9 cellular contexts compared by ENCODE assay signal in the genomic region with DNA sequence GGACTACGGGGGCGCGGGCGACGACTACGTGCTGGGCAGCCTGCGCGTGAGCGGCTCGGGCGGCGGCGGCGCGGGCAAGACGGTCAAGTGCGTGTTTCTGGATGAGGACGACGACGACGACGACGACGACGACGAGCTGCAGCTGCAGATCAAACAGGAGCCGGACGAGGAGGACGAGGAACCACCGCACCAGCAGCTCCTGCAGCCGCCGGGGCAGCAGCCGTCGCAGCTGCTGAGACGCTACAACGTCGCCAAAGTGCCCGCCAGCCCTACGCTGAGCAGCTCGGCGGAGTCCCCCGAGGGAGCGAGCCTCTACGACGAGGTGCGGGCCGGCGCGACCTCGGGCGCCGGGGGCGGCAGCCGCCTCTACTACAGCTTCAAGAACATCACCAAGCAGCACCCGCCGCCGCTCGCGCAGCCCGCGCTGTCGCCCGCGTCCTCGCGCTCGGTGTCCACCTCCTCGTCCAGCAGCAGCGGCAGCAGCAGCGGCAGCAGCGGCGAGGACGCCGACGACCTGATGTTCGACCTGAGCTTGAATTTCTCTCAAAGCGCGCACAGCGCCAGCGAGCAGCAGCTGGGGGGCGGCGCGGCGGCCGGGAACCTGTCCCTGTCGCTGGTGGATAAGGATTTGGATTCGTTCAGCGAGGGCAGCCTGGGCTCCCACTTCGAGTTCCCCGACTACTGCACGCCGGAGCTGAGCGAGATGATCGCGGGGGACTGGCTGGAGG. TPM values are rescaled to one million over a fixed set of nuclear protein-coding genes. Genes with fewer than 3 reads are reported as not detected.
DNase-seq lines count a peak whose midpoint lies in the region; TF ChIP-seq lines count a peak whose summit lies in the region.
"Had no signal": no experiment of that assay in that cellular context is flagged by ENCODE, and none has a peak within 500 bp of the region (broad histone marks: within the 10 kb centered on the region; RNA-seq: fewer than 3 reads in every experiment).

No MANE protein-coding gene starts in this region.

- H3K27ac ChIP-seq in left ventricle myocardium inferior (replicated peaks) (no peak overlapping the region), skeletal muscle tissue (ENCODE audit: low read depth, low read length) (no peak overlapping the region)

- peaks cover 99% of the 10 kb centered on the region for H3K27me3 ChIP-seq in left ventricle myocardium inferior (ENCODE audit: low read depth)
- peaks cover 60 to 68% (median 62%) of the 10 kb centered on the region in 3 donors for H3K27me3 ChIP-seq in skeletal muscle tissue (ENCODE audit: control insufficient read depth in 3 of 3, insufficient read depth in 3 of 3, low read length in 3 of 3)
- no peaks in the 10 kb centered on the region for H3K27me3 ChIP-seq in Caco-2 (replicated peaks; ENCODE audit: control insufficient read depth, insufficient read depth, low read length)

- peaks cover 9% of the 10 kb centered on the region for H3K9me3 Mint-ChIP-seq in activated CD4-positive, alpha-beta T cell treated with anti-CD3 and anti-CD28 coated beads, Interleukin-2, amount 10 ng/mL, durations not matched to agents 24 days and 14 days
- no peaks in the 10 kb centered on the region for H3K9me3 Mint-ChIP-seq in Caco-2 (ENCODE audit: unreplicated experiment)

- no peaks in the 10 kb centered on the region for H3K4me1 Mint-ChIP-seq in activated CD4-positive, alpha-beta T cell treated with anti-CD3 and anti-CD28 coated beads, Interleukin-2, amount 10 ng/mL, durations not matched to agents 24 days and 14 days
- H3K4me1 Mint-ChIP-seq in Caco-2 (ENCODE audit: low read depth, unreplicated experiment), result no peaks in the 10 kb centered on the region

- DNase-seq in activated CD4-positive, alpha-beta T cell treated with anti-CD3 and anti-CD28 coated beads, Interleukin-2, amount 10 ng/mL, durations not matched to agents 24 days and 14 days, result peak; percentile 58
- DNase-seq in activated CD4-positive, alpha-beta T cell treated with anti-CD3 and anti-CD28 coated beads for 4 hours, result no peak
- peak; percentile 58 for DNase-seq in NCI-H748 treated with DMSO at 0.1 percent for 48 hours (lab: John Stamatoyannopoulos, UW)
- no peak for DNase-seq in left ventricle myocardium inferior
- no peak for DNase-seq in stimulated activated naive CD4-positive, alpha-beta T cell (lab: John Stamatoyannopoulos, UW)
- no peak for DNase-seq in midbrain (lab: John Stamatoyannopoulos, UW)
- DNase-seq in Caco-2, result no peak
- DNase-seq: activated CD4-positive, alpha-beta T cell treated with anti-CD3 and anti-CD28 coated beads, Interleukin-2, amount 50 U/mL, for 1 hour had no signal

- peaks cover 64% of the 10 kb centered on the region for H3K27me3 Mint-ChIP-seq in activated CD4-positive, alpha-beta T cell treated with anti-CD3 and anti-CD28 coated beads, Interleukin-2, amount 10 ng/mL, durations not matched to agents 24 days and 14 days
- no peaks in the 10 kb centered on the region for H3K27me3 Mint-ChIP-seq in Caco-2 (ENCODE audit: insufficient read depth, unreplicated experiment)

- peaks cover 54% of the 10 kb centered on the region for H3K4me1 ChIP-seq in left ventricle myocardium inferior
- H3K4me1 ChIP-seq in skeletal muscle tissue (ENCODE audit: control insufficient read depth in 3 of 3, insufficient read depth in 3 of 3, low read length in 3 of 3), result peaks cover 10 to 20% (median 18%) of the 10 kb centered on the region in 3 donors
- no peaks in the 10 kb centered on the region for H3K4me1 ChIP-seq in Caco-2

- intact Hi-C loops in activated CD4-positive, alpha-beta T cell treated with anti-CD3 and anti-CD28 coated beads, Interleukin-2, amount 10 ng/mL, durations not matched to agents 24 days and 14 days (cut with micrococcal nuclease), result no loop called here
- intact Hi-C loops in left ventricle myocardium inferior (cut with micrococcal nuclease) (no loop called here), Caco-2 (cut with micrococcal nuclease; ENCODE audit: unreplicated experiment) (no loop called here)

- H3K4me3 Mint-ChIP-seq in activated CD4-positive, alpha-beta T cell treated with anti-CD3 and anti-CD28 coated beads, Interleukin-2, amount 10 ng/mL, durations not matched to agents 24 days and 14 days, result no peak overlapping the region
- H3K4me3 Mint-ChIP-seq in Caco-2 (ENCODE audit: unreplicated experiment), result no peak overlapping the region

- peak overlapping the region; percentile 63 for H3K4me3 ChIP-seq in left ventricle myocardium inferior
- peak overlapping the region in 2 of 3 donors; percentile 29 to 49 for H3K4me3 ChIP-seq in skeletal muscle tissue (ENCODE audit: low read length in 3 of 3)
- no peak overlapping the region for H3K4me3 ChIP-seq in Caco-2 (ENCODE audit: low read depth, low read length)

- CTCF ChIA-PET in Caco-2 (lab: Charles Lee), result no interaction called here

- H3K36me3 Mint-ChIP-seq in activated CD4-positive, alpha-beta T cell treated with anti-CD3 and anti-CD28 coated beads, Interleukin-2, amount 10 ng/mL, durations not matched to agents 24 days and 14 days (ENCODE audit: low read depth), result peaks cover 9% of the 10 kb centered on the region
- no peaks in the 10 kb centered on the region for H3K36me3 Mint-ChIP-seq in Caco-2 (ENCODE audit: insufficient read depth, unreplicated experiment)

- H3K9me3 ChIP-seq in left ventricle myocardium inferior (replicated peaks) (no peaks in the 10 kb centered on the region), skeletal muscle tissue (ENCODE audit: control insufficient read depth in 3 of 3, low read length in 3 of 3) (no peaks in the 10 kb centered on the region), Caco-2 (no peaks in the 10 kb centered on the region; the same call in 1 of the 2 replicates)

- H3K9ac ChIP-seq in skeletal muscle tissue (ENCODE audit: low read depth in 1 of 3, low read length in 3 of 3), result no peak overlapping the region

- POLR2A ChIA-PET in Caco-2 (lab: Charles Lee), result no interaction called here

- peak overlapping the region; percentile 31 for H3K27ac Mint-ChIP-seq in activated CD4-positive, alpha-beta T cell treated with anti-CD3 and anti-CD28 coated beads, Interleukin-2, amount 10 ng/mL, durations not matched to agents 24 days and 14 days
- H3K27ac Mint-ChIP-seq in Caco-2 (ENCODE audit: unreplicated experiment), result no peak overlapping the region

- no TSS peak for BruUV-seq in Caco-2 (replicated peaks; lab: Mats Ljungman, UMichigan)

- H3K36me3 ChIP-seq in left ventricle myocardium inferior, result no peaks in the 10 kb centered on the region
- no peaks in the 10 kb centered on the region for H3K36me3 ChIP-seq in skeletal muscle tissue (ENCODE audit: control insufficient read depth in 3 of 3, insufficient read depth in 3 of 3, low read length in 3 of 3)
- H3K36me3 ChIP-seq in Caco-2 (ENCODE audit: control insufficient read depth, insufficient read depth, low read length), result no peaks in the 10 kb centered on the region

- TF ChIP-seq CTCF in left ventricle myocardium inferior (IDR thresholded peaks at IDR 0.05; ENCODE audit: borderline replicate concordance) (no peak), Caco-2 (IDR thresholded peaks at IDR 0.05; ENCODE audit: insufficient read depth in 1 of 2, low read depth in 1 of 2, low read length in 1 of 2, severe bottlenecking in 1 of 2, unreplicated experiment in 1 of 2) (no peak)

RNA-seq across cellular contexts. Expression of a gene that starts 1.3 kb away (rescaled TPM):
- total RNA-seq in activated CD4-positive, alpha-beta T cell treated with anti-CD3 and anti-CD28 coated beads, Interleukin-2, amount 10 ng/mL, durations not matched to agents 24 days and 14 days, result not detected in 2 replicates
- total RNA-seq in left ventricle myocardium inferior, result 0.93 TPM
- total RNA-seq in skeletal muscle tissue, result 18.3 TPM
- total RNA-seq in Caco-2 (2022), result not detected in 2 replicates

Comparison
In these comparisons a context has a peak if more than half of its experiments do, and no peak if none do; other contexts are left out.
1. DNase-seq: peak in activated CD4-positive, alpha-beta T cell treated with anti-CD3 and anti-CD28 coated beads, Interleukin-2, amount 10 ng/mL, durations not matched to agents 24 days and 14 days (single experiment) and NCI-H748 treated with DMSO at 0.1 percent for 48 hours (single experiment); none in activated CD4-positive, alpha-beta T cell treated with anti-CD3 and anti-CD28 coated beads for 4 hours (0 of 2), left ventricle myocardium inferior (single experiment), stimulated activated naive CD4-positive, alpha-beta T cell (0 of 6), midbrain (single experiment) and Caco-2 (0 of 2).